ENCODE assay signal across 8 cellular contexts in genomic region chr11:111601636-111601978, GRCh38. TPM values are rescaled to one million over a fixed set of nuclear protein-coding genes. Genes with fewer than 3 reads are reported as not detected.
DNase-seq lines count a peak whose midpoint lies in the region; ATAC-seq and TF ChIP-seq lines count a peak whose summit lies in the region.

No MANE protein-coding gene starts in this region.

- H3K9ac ChIP-seq in mesenchymal stem cell (ENCODE audit: low read length) = peak overlapping the region; percentile 91

- H3K9me3 ChIP-seq in body of pancreas (no peaks in the 10 kb centered on the region), mesenchymal stem cell (ENCODE audit: control insufficient read depth, low read length) (no peaks in the 10 kb centered on the region), upper lobe of left lung (no peaks in the 10 kb centered on the region)

- H3K79me1 ChIP-seq in mesenchymal stem cell (replicated peaks; ENCODE audit: low read length, poor library complexity, severe bottlenecking) = no peaks in the 10 kb centered on the region

- no peak overlapping the region for H2BK12ac ChIP-seq in mesenchymal stem cell (ENCODE audit: low read length in 2 of 2)

- TF ChIP-seq EP300 in upper lobe of left lung (IDR thresholded peaks at IDR 0.05) = no peak

- H2BK5ac ChIP-seq in mesenchymal stem cell (ENCODE audit: low read depth, low read length, poor library complexity, severe bottlenecking) = no peak overlapping the region

- no peak overlapping the region for H2BK120ac ChIP-seq in mesenchymal stem cell (ENCODE audit: low read depth, low read length)

- DNase-seq in activated naive CD4-positive, alpha-beta T cell (lab: John Stamatoyannopoulos, UW) = no peak
- DNase-seq in body of pancreas = no peak
- no peak for DNase-seq in mesenchymal stem cell
- no peak for DNase-seq in upper lobe of left lung
- DNase-seq in DMS 273 treated with DMSO at 0.1 percent for 48 hours (lab: John Stamatoyannopoulos, UW) = no peak
- DNase-seq in putamen (ENCODE audit: low spot score) = no peak
- DNase-seq in dermis blood vessel endothelial cell = no peak

- H3K9me3 Mint-ChIP-seq in activated naive CD4-positive, alpha-beta T cell treated with anti-CD3 and anti-CD28 coated beads, Interleukin-2, amount 50 U/mL, for 24 hours = no peaks in the 10 kb centered on the region

- H3K36me3 Mint-ChIP-seq in activated naive CD4-positive, alpha-beta T cell treated with anti-CD3 and anti-CD28 coated beads, Interleukin-2, amount 50 U/mL, for 24 hours = no peaks in the 10 kb centered on the region

- H4K8ac ChIP-seq in mesenchymal stem cell (ENCODE audit: low read length) = peak overlapping the region; percentile 54

- ATAC-seq in body of pancreas (no peak), upper lobe of left lung (ENCODE audit: low FRiP score in 2 of 2) (no peak)

- no peaks in the 10 kb centered on the region for H3K36me3 ChIP-seq in body of pancreas (replicated peaks in 1 of 2; ENCODE audit: insufficient read depth in 1 of 2, low read depth in 2 of 2)
- H3K36me3 ChIP-seq in mesenchymal stem cell (ENCODE audit: control insufficient read depth in 1 of 2, insufficient read depth in 2 of 2, low read depth in 1 of 2, low read length in 2 of 2) = no peaks in the 10 kb centered on the region
- H3K36me3 ChIP-seq in upper lobe of left lung = no peaks in the 10 kb centered on the region

- H3K27me3 Mint-ChIP-seq in activated naive CD4-positive, alpha-beta T cell treated with anti-CD3 and anti-CD28 coated beads, Interleukin-2, amount 50 U/mL, for 24 hours = no peaks in the 10 kb centered on the region

- WGBS in body of pancreas, 2 donors = 15 to 21% methylated on average over 9 of the region's 9 CpGs
- 40% methylated on average over 9 of the region's 9 CpGs for WGBS in mesenchymal stem cell
- 23 to 29% methylated on average over 9 of the region's 9 CpGs for WGBS in upper lobe of left lung, 2 donors

- TF ChIP-seq POLR2A in body of pancreas (IDR thresholded peaks at IDR 0.05) = no peak
- TF ChIP-seq POLR2A in upper lobe of left lung (IDR thresholded peaks at IDR 0.05) = no peak

- peak overlapping the region; percentile 90 for H3K27ac Mint-ChIP-seq in activated naive CD4-positive, alpha-beta T cell treated with anti-CD3 and anti-CD28 coated beads, Interleukin-2, amount 50 U/mL, for 24 hours

- H2AFZ ChIP-seq in mesenchymal stem cell (ENCODE audit: low read depth, low read length) = peak overlapping the region; percentile 81

- H3K18ac ChIP-seq in mesenchymal stem cell (ENCODE audit: low read depth in 1 of 2, low read length in 2 of 2) = peak overlapping the region in 1 of 2 experiments; percentile 8

- peaks cover 30% of the 10 kb centered on the region for H3K4me1 Mint-ChIP-seq in activated naive CD4-positive, alpha-beta T cell treated with anti-CD3 and anti-CD28 coated beads, Interleukin-2, amount 50 U/mL, for 24 hours

- peak overlapping the region; percentile 91 for H3K4me3 Mint-ChIP-seq in activated naive CD4-positive, alpha-beta T cell treated with anti-CD3 and anti-CD28 coated beads, Interleukin-2, amount 50 U/mL, for 24 hours

- TF ChIP-seq CTCF in body of pancreas (IDR thresholded peaks at IDR 0.05) (no peak), upper lobe of left lung (IDR thresholded peaks at IDR 0.05) (no peak)

- no peak overlapping the region for H3K4ac ChIP-seq in mesenchymal stem cell (ENCODE audit: low read depth in 1 of 2, low read length in 2 of 2)

- H3K4me3 ChIP-seq in body of pancreas (no peak overlapping the region), mesenchymal stem cell (ENCODE audit: insufficient read depth in 1 of 2, low read depth in 1 of 2, low read length in 2 of 2) (peak overlapping the region; percentile 80 to 96), upper lobe of left lung (peak overlapping the region in 3 of 4 donors; percentile 83 to 90 (median 87))

- H2AK5ac ChIP-seq in mesenchymal stem cell (ENCODE audit: low read length, severe bottlenecking) = no peak overlapping the region

- H3K23ac ChIP-seq in mesenchymal stem cell (ENCODE audit: low read length in 2 of 2) = no peak overlapping the region

- H3K4me2 ChIP-seq in mesenchymal stem cell (ENCODE audit: low read length, poor library complexity, severe bottlenecking) = peak overlapping the region; percentile 97

- H3K27ac ChIP-seq in body of pancreas (peak overlapping the region in 3 of 4 donors; percentile 97 to 98 (median 98)), mesenchymal stem cell (ENCODE audit: low read length, poor library complexity, severe bottlenecking) (no peak overlapping the region), upper lobe of left lung (peak overlapping the region; percentile 94 to 100 (median 98))

- H3K4me1 ChIP-seq in body of pancreas = peaks cover 34% of the 10 kb centered on the region
- peaks cover 2% of the 10 kb centered on the region for H3K4me1 ChIP-seq in mesenchymal stem cell (ENCODE audit: control insufficient read depth, insufficient read depth, low read depth, low read length)
- peaks cover 13 to 44% (median 30%) of the 10 kb centered on the region in 4 donors for H3K4me1 ChIP-seq in upper lobe of left lung

- H2BK15ac ChIP-seq in mesenchymal stem cell (ENCODE audit: low read depth, poor library complexity, severe bottlenecking) = no peak overlapping the region

- H4K91ac ChIP-seq in mesenchymal stem cell (ENCODE audit: low read length) = no peak overlapping the region

- no peak overlapping the region for H3K14ac ChIP-seq in mesenchymal stem cell (ENCODE audit: low read length in 2 of 2)

- H3K27me3 ChIP-seq in body of pancreas = no peaks in the 10 kb centered on the region
- H3K27me3 ChIP-seq in mesenchymal stem cell (ENCODE audit: control insufficient read depth in 1 of 2, insufficient read depth in 1 of 2, low read length in 2 of 2) = no peaks in the 10 kb centered on the region
- H3K27me3 ChIP-seq in upper lobe of left lung = no peaks in the 10 kb centered on the region

- intact Hi-C loops in body of pancreas (cut with DNase I) = loop anchor here (5.0 kb wide), 1 partner anchor 176 kb away; no protein-coding TSS in a partner anchor

RNA-seq across cellular contexts. Expression of gene SIK2, which starts 0.6 kb away (rescaled TPM):
- total RNA-seq in body of pancreas (10 to 100 TPM; 15.3 to 16.5 TPM), upper lobe of left lung (10 to 100 TPM; 23.0 to 35.9 (median 27.6) TPM), dermis blood vessel endothelial cell (12.8 and 13.2 TPM in 2 replicates)
- 8.1 TPM for polyA plus RNA-seq in mesenchymal stem cell (2013, experiment 1 of 2)
- polyA plus RNA-seq in mesenchymal stem cell (2013, experiment 2 of 2) = 8.1 TPM

Comparison
In these comparisons a context has a peak if more than half of its experiments do, and no peak if none do; other contexts are left out.
1. H3K4me3 ChIP-seq: peak in mesenchymal stem cell (2 of 2) and upper lobe of left lung (3 of 4); none in body of pancreas (0 of 2).